ENCODE assay signal across 18 cellular contexts in the genomic region with DNA sequence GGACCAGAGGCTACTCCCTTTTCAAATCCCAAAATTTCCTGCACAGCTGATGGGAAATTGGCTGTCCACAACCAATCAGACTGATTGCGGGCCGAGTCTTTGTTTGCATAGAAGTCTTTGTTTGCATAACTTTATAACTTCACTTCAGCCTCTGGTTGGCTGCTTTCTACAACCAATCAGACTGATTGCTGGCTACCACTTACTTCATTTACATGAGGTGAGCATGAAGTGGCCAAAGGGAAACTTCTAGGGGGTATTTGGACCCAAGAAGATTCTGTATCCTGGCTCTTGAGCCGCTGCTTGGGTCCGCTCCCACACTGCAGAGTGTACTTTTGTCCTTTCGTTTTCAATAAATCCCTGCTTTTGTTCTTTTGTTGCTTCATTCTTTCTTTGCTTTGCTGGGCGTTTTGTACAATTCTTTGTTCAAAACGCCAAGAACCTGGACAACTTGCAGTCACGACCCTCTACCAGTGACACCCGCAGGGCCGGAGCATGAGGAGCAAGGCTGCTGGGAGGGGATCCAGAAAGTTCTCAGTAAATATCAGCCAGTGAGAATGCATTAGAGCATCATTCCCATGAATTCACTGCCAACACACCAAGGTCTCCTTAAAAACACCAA.
DNase-seq lines count a peak whose midpoint lies in the region; ATAC-seq and TF ChIP-seq lines count a peak whose summit lies in the region.
"Had no signal": no experiment of that assay in that cellular context is flagged by ENCODE, and none has a peak within 500 bp of the region (broad histone marks: within the 10 kb centered on the region; RNA-seq: fewer than 3 reads in every experiment).

No MANE protein-coding gene starts in this region.

- TF ChIP-seq CTCF in GM23338 (conservative IDR thresholded peaks at IDR 0.05; ENCODE audit: low read depth in 2 of 2): no peak
- no peak for TF ChIP-seq CTCF in astrocyte of the spinal cord (IDR thresholded peaks at IDR 0.05; ENCODE audit: low read depth, low read length)
- no peak for TF ChIP-seq CTCF in transverse colon (IDR thresholded peaks at IDR 0.05)

- H3K9me3 Mint-ChIP-seq in GM23338: no peaks in the 10 kb centered on the region
- H3K9me3 Mint-ChIP-seq: activated CD8-positive, alpha-beta T cell treated with anti-CD3 and anti-CD28 coated beads for 36 hours; activated T-cell treated with anti-CD3 and anti-CD28 coated beads, Interleukin-2, amount 50 U/mL, for 72 hours; IgD-negative memory B cell had no signal

- no peaks in the 10 kb centered on the region for H3K79me2 ChIP-seq in GM23338 (replicated peaks; ENCODE audit: insufficient read depth)

- no peaks in the 10 kb centered on the region for H4K20me1 ChIP-seq in GM23338 (replicated peaks; ENCODE audit: insufficient read depth)

- no peaks in the 10 kb centered on the region for H3F3A ChIP-seq in GM23338 (replicated peaks; ENCODE audit: low read depth)

- TF ChIP-seq POLR2A in transverse colon (IDR thresholded peaks at IDR 0.05) (no peak), erythroblast (IDR thresholded peaks at IDR 0.05; ENCODE audit: low read length) (no peak)

- H3K4me3 Mint-ChIP-seq in GM23338: no peak overlapping the region
- H3K4me3 Mint-ChIP-seq: activated CD8-positive, alpha-beta T cell treated with anti-CD3 and anti-CD28 coated beads for 36 hours; activated naive CD8-positive, alpha-beta T cell; activated T-cell treated with anti-CD3 and anti-CD28 coated beads, Interleukin-2, amount 50 U/mL, for 72 hours; IgD-negative memory B cell had no signal

- H3K4me1 ChIP-seq in GM23338 (ENCODE audit: insufficient read depth) (no peaks in the 10 kb centered on the region), transverse colon (peaks cover 0 to 6% (median 3%) of the 10 kb centered on the region in 4 donors)

- intact Hi-C loops in transverse colon (cut with DNase I; ENCODE audit: low total_unique reads): no loop called here

- no peak overlapping the region for H3K4me3 ChIP-seq in GM23338
- H3K4me3 ChIP-seq in astrocyte of the spinal cord (ENCODE audit: low read depth, low read length): no peak overlapping the region
- no peak overlapping the region for H3K4me3 ChIP-seq in transverse colon

- peak overlapping the region; percentile 56; the same call in 1 of the 2 replicates for H2AFZ ChIP-seq in GM23338

- H3K9me3 ChIP-seq in transverse colon: no peaks in the 10 kb centered on the region

- peaks cover 6% of the 10 kb centered on the region; the same call in 2 of the 3 replicates for H3K4me1 Mint-ChIP-seq in GM23338
- H3K4me1 Mint-ChIP-seq: IgD-negative memory B cell had no signal

- DNase-seq in GM23338 (ENCODE audit: low spot score) (no peak), astrocyte of the spinal cord (ENCODE audit: low read depth, low spot score) (peak; percentile 24), iris pigment epithelial cell (ENCODE audit: low read depth) (peak; percentile 50), pons (ENCODE audit: low spot score) (peak; percentile 84), UCSD-AML1 (lab: John Stamatoyannopoulos, UW; ENCODE audit: unreplicated experiment) (no peak), transverse colon (no peak), erythroblast (lab: John Stamatoyannopoulos, UW) (no peak), activated gamma-delta T cell treated with Interleukin-2 at 50 U/mL for 16 hours (no peak)
- DNase-seq: activated CD8-positive, alpha-beta T cell treated with anti-CD3 and anti-CD28 coated beads for 36 hours; activated T-cell treated with anti-CD3 and anti-CD28 coated beads, Interleukin-2, amount 50 U/mL, for 72 hours; central memory CD4-positive, alpha-beta T cell; NCI-H187 treated with DMSO at 0.1 percent for 48 hours; NCI-H345; occipital lobe; T-helper 1 cell; WERI-Rb-1 had no signal

- 0 to 44% methylated on average over 2 to 10 of the region's 10 CpGs for WGBS in transverse colon (ENCODE audit: low coverage in 1 of 2), 2 donors

- H3K36me3 Mint-ChIP-seq in GM23338 (ENCODE audit: low read depth): no peaks in the 10 kb centered on the region
- H3K36me3 Mint-ChIP-seq: activated naive CD8-positive, alpha-beta T cell; IgD-negative memory B cell had no signal

- no peaks in the 10 kb centered on the region for H3K36me3 ChIP-seq in GM23338 (ENCODE audit: insufficient read depth)
- H3K36me3 ChIP-seq in transverse colon: no peaks in the 10 kb centered on the region
- H3K36me3 ChIP-seq: WERI-Rb-1 had no signal

- H3K27ac ChIP-seq in GM23338 (ENCODE audit: low read depth) (no peak overlapping the region), transverse colon (no peak overlapping the region)
- H3K27ac ChIP-seq: WERI-Rb-1 had no signal

- no peak overlapping the region for H3K4me2 ChIP-seq in GM23338

- H3K27me3 ChIP-seq in GM23338 (ENCODE audit: insufficient read depth) (no peaks in the 10 kb centered on the region), transverse colon (no peaks in the 10 kb centered on the region)

- no peak for TF ChIP-seq EP300 in transverse colon (IDR thresholded peaks at IDR 0.05; ENCODE audit: low read depth)

- no peaks in the 10 kb centered on the region for H3K9me2 ChIP-seq in GM23338 (ENCODE audit: insufficient read depth)

- in situ Hi-C loops in astrocyte of the spinal cord (cut with HindIII; ENCODE audit: low sequenced_read_pairs): no loop called here
- in situ Hi-C loops in transverse colon (cut with MboI; ENCODE audit: low pct_ligation_motif_present in 1 of 4, low pct_unique_long_range_greater_than_20kb in 1 of 4, low sequenced_read_pairs in 3 of 4): no loop called here

- H3K27me3 Mint-ChIP-seq in GM23338 (ENCODE audit: insufficient read depth, low read depth, poor library complexity): no peaks in the 10 kb centered on the region
- H3K27me3 Mint-ChIP-seq: activated CD8-positive, alpha-beta T cell treated with anti-CD3 and anti-CD28 coated beads for 36 hours; activated naive CD8-positive, alpha-beta T cell had no signal

- H3K27ac Mint-ChIP-seq in GM23338: no peak overlapping the region
- H3K27ac Mint-ChIP-seq: activated CD8-positive, alpha-beta T cell treated with anti-CD3 and anti-CD28 coated beads for 36 hours; activated naive CD8-positive, alpha-beta T cell; activated T-cell treated with anti-CD3 and anti-CD28 coated beads, Interleukin-2, amount 50 U/mL, for 72 hours; IgD-negative memory B cell had no signal

- ATAC-seq in GM23338: no peak
- ATAC-seq: activated CD8-positive, alpha-beta T cell treated with anti-CD3 and anti-CD28 coated beads for 36 hours; activated T-cell treated with anti-CD3 and anti-CD28 coated beads, Interleukin-2, amount 50 U/mL, for 72 hours had no signal

TF ChIP-seq in GM23338, 12 proteins besides CTCF, POLR2A, EP300 and RAD21 (continues in another document):
- TF ChIP-seq JUNB (IDR thresholded peaks at IDR 0.05; ENCODE audit: unreplicated experiment): no peak
- no peak for TF ChIP-seq EZH2 (IDR thresholded peaks at IDR 0.05; ENCODE audit: low read depth, unreplicated experiment)

Comparison
In these comparisons a context has a peak if more than half of its experiments do, and no peak if none do; other contexts are left out.
1. DNase-seq: peak in astrocyte of the spinal cord (single experiment), iris pigment epithelial cell (single experiment) and pons (single experiment); none in GM23338 (single experiment), UCSD-AML1 (single experiment), transverse colon (single experiment), erythroblast (0 of 2) and activated gamma-delta T cell treated with Interleukin-2 at 50 U/mL for 16 hours (single experiment).